Comparison of ENCODE assay signal across 1 cellular context in the genomic region with DNA sequence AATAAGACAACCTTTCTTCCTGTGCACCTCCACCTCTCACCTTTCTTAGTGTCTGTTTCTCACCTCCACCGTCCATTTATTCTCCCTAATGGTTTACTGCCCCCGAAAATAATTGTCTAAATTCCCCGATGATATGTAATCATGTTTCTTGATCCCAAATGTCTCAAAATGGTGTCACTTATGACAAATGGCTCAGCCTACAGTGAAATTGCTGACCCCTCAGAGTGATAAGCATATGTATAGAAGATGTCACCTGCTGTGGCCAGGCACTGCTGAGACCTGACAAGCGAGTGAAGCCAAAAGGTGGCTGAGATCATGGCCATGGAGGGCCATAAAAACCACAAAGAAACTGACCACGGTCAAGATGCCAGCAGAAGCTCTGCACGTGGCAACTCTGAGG.
A peak's percentile ranks its signal among the peaks of the same experiment; 100 is the strongest.
TF ChIP-seq lines count a peak whose summit lies in the region.

No MANE protein-coding gene starts in this region.

TF ChIP-seq in GM12878, 131 proteins besides CTCF, POLR2A, EP300 and RAD21 (continues in another document):
- TF ChIP-seq BCL11A (IDR thresholded peaks at IDR 0.05; ENCODE audit: low read depth, low read length) (no peak), FOXK2 (IDR thresholded peaks at IDR 0.05) (no peak), BHLHE40 (IDR thresholded peaks at IDR 0.05; ENCODE audit: borderline replicate concordance in 1 of 2, low read depth in 2 of 2, low read length in 1 of 2) (0 out of 4 replicates have a peak, but pooled peaks of 1 of the 2 experiments have one; percentile 8), NR2C1 (IDR thresholded peaks at IDR 0.05) (no peak), SIN3A (IDR thresholded peaks at IDR 0.05; ENCODE audit: low read depth, low read length) (no peak), NBN (IDR thresholded peaks at IDR 0.05) (no peak), SMAD5 (IDR thresholded peaks at IDR 0.05; ENCODE audit: low read depth) (no peak), NKRF (conservative IDR thresholded peaks at IDR 0.05) (no peak), POLR2AphosphoS5 (IDR thresholded peaks at IDR 0.05; ENCODE audit: low read length) (no peak), RUNX3 (IDR thresholded peaks at IDR 0.05; ENCODE audit: low read length) (peak; percentile 13; the same call in 1 of the 2 replicates), CUX1 (IDR thresholded peaks at IDR 0.05; ENCODE audit: insufficient replicate concordance, low read depth, low read length) (no peak), RELA (IDR thresholded peaks at IDR 0.05; ENCODE audit: borderline replicate concordance, partially characterized antibody) (no peak)
- TF ChIP-seq, protein P1, sequence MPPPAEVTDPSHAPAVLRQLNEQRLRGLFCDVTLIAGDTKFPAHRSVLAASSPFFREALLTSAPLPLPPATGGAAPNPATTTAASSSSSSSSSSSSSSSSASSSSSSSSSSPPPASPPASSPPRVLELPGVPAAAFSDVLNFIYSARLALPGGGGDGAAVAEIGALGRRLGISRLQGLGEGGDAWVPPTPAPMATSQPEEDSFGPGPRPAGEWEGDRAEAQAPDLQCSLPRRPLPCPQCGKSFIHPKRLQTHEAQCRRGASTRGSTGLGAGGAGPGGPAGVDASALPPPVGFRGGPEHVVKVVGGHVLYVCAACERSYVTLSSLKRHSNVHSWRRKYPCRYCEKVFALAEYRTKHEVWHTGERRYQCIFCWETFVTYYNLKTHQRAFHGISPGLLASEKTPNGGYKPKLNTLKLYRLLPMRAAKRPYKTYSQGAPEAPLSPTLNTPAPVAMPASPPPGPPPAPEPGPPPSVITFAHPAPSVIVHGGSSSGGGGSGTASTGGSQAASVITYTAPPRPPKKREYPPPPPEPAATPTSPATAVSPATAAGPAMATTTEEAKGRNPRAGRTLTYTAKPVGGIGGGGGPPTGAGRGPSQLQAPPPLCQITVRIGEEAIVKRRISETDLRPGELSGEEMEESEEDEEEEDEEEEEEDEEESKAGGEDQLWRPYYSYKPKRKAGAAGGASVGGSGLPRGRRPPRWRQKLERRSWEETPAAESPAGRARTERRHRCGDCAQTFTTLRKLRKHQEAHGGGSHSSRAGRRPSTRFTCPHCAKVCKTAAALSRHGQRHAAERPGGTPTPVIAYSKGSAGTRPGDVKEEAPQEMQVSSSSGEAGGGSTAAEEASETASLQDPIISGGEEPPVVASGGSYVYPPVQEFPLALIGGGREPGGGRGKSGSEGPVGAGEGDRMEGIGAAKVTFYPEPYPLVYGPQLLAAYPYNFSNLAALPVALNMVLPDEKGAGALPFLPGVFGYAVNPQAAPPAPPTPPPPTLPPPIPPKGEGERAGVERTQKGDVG (CRISPR knock-in tag; IDR thresholded peaks at IDR 0.05): 0 out of 2 replicates have a peak, but pooled peaks have one; percentile 85
- TF ChIP-seq, protein P2, sequence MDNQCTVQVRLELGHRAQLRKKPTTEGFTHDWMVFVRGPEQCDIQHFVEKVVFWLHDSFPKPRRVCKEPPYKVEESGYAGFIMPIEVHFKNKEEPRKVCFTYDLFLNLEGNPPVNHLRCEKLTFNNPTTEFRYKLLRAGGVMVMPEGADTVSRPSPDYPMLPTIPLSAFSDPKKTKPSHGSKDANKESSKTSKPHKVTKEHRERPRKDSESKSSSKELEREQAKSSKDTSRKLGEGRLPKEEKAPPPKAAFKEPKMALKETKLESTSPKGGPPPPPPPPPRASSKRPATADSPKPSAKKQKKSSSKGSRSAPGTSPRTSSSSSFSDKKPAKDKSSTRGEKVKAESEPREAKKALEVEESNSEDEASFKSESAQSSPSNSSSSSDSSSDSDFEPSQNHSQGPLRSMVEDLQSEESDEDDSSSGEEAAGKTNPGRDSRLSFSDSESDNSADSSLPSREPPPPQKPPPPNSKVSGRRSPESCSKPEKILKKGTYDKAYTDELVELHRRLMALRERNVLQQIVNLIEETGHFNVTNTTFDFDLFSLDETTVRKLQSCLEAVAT (IDR thresholded peaks at IDR 0.05): no peak
- TF ChIP-seq, protein P3, sequence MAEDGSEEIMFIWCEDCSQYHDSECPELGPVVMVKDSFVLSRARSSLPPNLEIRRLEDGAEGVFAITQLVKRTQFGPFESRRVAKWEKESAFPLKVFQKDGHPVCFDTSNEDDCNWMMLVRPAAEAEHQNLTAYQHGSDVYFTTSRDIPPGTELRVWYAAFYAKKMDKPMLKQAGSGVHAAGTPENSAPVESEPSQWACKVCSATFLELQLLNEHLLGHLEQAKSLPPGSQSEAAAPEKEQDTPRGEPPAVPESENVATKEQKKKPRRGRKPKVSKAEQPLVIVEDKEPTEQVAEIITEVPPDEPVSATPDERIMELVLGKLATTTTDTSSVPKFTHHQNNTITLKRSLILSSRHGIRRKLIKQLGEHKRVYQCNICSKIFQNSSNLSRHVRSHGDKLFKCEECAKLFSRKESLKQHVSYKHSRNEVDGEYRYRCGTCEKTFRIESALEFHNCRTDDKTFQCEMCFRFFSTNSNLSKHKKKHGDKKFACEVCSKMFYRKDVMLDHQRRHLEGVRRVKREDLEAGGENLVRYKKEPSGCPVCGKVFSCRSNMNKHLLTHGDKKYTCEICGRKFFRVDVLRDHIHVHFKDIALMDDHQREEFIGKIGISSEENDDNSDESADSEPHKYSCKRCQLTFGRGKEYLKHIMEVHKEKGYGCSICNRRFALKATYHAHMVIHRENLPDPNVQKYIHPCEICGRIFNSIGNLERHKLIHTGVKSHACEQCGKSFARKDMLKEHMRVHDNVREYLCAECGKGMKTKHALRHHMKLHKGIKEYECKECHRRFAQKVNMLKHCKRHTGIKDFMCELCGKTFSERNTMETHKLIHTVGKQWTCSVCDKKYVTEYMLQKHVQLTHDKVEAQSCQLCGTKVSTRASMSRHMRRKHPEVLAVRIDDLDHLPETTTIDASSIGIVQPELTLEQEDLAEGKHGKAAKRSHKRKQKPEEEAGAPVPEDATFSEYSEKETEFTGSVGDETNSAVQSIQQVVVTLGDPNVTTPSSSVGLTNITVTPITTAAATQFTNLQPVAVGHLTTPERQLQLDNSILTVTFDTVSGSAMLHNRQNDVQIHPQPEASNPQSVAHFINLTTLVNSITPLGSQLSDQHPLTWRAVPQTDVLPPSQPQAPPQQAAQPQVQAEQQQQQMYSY (CRISPR knock-in tag; IDR thresholded peaks at IDR 0.05): peak; percentile 80
- TF ChIP-seq, protein P4, sequence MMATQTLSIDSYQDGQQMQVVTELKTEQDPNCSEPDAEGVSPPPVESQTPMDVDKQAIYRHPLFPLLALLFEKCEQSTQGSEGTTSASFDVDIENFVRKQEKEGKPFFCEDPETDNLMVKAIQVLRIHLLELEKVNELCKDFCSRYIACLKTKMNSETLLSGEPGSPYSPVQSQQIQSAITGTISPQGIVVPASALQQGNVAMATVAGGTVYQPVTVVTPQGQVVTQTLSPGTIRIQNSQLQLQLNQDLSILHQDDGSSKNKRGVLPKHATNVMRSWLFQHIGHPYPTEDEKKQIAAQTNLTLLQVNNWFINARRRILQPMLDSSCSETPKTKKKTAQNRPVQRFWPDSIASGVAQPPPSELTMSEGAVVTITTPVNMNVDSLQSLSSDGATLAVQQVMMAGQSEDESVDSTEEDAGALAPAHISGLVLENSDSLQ (IDR thresholded peaks at IDR 0.05): no peak
- TF ChIP-seq, protein P5, sequence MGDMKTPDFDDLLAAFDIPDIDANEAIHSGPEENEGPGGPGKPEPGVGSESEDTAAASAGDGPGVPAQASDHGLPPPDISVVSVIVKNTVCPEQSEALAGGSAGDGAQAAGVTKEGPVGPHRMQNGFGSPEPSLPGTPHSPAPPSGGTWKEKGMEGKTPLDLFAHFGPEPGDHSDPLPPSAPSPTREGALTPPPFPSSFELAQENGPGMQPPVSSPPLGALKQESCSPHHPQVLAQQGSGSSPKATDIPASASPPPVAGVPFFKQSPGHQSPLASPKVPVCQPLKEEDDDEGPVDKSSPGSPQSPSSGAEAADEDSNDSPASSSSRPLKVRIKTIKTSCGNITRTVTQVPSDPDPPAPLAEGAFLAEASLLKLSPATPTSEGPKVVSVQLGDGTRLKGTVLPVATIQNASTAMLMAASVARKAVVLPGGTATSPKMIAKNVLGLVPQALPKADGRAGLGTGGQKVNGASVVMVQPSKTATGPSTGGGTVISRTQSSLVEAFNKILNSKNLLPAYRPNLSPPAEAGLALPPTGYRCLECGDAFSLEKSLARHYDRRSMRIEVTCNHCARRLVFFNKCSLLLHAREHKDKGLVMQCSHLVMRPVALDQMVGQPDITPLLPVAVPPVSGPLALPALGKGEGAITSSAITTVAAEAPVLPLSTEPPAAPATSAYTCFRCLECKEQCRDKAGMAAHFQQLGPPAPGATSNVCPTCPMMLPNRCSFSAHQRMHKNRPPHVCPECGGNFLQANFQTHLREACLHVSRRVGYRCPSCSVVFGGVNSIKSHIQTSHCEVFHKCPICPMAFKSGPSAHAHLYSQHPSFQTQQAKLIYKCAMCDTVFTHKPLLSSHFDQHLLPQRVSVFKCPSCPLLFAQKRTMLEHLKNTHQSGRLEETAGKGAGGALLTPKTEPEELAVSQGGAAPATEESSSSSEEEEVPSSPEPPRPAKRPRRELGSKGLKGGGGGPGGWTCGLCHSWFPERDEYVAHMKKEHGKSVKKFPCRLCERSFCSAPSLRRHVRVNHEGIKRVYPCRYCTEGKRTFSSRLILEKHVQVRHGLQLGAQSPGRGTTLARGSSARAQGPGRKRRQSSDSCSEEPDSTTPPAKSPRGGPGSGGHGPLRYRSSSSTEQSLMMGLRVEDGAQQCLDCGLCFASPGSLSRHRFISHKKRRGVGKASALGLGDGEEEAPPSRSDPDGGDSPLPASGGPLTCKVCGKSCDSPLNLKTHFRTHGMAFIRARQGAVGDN (IDR thresholded peaks at IDR 0.05): peak; percentile 93
- TF ChIP-seq, protein P6, sequence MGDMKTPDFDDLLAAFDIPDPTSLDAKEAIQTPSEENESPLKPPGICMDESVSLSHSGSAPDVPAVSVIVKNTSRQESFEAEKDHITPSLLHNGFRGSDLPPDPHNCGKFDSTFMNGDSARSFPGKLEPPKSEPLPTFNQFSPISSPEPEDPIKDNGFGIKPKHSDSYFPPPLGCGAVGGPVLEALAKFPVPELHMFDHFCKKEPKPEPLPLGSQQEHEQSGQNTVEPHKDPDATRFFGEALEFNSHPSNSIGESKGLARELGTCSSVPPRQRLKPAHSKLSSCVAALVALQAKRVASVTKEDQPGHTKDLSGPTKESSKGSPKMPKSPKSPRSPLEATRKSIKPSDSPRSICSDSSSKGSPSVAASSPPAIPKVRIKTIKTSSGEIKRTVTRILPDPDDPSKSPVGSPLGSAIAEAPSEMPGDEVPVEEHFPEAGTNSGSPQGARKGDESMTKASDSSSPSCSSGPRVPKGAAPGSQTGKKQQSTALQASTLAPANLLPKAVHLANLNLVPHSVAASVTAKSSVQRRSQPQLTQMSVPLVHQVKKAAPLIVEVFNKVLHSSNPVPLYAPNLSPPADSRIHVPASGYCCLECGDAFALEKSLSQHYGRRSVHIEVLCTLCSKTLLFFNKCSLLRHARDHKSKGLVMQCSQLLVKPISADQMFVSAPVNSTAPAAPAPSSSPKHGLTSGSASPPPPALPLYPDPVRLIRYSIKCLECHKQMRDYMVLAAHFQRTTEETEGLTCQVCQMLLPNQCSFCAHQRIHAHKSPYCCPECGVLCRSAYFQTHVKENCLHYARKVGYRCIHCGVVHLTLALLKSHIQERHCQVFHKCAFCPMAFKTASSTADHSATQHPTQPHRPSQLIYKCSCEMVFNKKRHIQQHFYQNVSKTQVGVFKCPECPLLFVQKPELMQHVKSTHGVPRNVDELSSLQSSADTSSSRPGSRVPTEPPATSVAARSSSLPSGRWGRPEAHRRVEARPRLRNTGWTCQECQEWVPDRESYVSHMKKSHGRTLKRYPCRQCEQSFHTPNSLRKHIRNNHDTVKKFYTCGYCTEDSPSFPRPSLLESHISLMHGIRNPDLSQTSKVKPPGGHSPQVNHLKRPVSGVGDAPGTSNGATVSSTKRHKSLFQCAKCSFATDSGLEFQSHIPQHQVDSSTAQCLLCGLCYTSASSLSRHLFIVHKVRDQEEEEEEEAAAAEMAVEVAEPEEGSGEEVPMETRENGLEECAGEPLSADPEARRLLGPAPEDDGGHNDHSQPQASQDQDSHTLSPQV (IDR thresholded peaks at IDR 0.05): peak; percentile 98
